Comparison of ENCODE assay signal across 8 cellular contexts in the genomic region with DNA sequence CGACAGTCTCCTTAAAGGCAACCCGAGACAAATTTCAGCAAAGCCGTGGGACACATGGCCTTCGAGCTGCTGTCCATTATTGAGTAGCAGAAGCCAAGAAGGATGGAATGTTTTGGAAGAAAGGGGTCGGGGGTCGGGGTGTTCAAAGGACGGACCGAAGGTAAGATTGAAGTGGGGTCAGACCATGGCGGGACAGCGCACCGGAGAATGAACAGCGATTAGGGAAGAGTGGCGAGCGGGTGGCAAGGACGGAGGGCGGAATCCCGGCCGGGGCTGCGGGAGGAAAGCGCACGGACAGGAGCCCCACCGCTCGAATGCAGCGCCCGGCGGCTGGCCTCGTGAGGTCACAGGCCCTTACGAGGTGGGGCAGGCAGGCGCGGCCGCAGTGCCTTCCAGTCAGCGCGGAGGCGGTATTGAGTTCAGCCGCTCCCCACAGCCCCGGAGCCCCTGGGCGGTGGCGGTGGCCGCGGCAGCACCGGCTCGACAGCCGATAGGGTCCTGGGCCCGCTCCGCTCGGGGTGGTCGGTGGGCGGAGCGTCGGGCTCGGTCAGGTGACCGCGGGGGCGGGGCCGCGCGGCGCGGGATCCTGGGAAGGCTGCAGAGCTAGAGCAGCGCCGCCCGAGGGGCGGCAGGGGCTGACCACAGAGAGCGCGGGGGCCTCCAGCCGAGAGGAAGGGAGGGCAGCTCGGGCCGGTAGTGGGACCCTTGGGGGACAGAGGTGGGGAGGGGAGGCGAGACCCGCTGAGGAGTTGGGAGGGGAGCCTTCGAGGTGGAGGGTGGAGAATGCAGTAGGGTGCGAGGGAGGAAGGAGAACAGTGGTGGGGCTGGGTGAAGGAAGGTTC. TPM values are rescaled to one million over a fixed set of nuclear protein-coding genes. Genes with fewer than 3 reads are reported as not detected.
DNase-seq lines count a peak whose midpoint lies in the region; ATAC-seq and TF ChIP-seq lines count a peak whose summit lies in the region.

A gene with protein sequence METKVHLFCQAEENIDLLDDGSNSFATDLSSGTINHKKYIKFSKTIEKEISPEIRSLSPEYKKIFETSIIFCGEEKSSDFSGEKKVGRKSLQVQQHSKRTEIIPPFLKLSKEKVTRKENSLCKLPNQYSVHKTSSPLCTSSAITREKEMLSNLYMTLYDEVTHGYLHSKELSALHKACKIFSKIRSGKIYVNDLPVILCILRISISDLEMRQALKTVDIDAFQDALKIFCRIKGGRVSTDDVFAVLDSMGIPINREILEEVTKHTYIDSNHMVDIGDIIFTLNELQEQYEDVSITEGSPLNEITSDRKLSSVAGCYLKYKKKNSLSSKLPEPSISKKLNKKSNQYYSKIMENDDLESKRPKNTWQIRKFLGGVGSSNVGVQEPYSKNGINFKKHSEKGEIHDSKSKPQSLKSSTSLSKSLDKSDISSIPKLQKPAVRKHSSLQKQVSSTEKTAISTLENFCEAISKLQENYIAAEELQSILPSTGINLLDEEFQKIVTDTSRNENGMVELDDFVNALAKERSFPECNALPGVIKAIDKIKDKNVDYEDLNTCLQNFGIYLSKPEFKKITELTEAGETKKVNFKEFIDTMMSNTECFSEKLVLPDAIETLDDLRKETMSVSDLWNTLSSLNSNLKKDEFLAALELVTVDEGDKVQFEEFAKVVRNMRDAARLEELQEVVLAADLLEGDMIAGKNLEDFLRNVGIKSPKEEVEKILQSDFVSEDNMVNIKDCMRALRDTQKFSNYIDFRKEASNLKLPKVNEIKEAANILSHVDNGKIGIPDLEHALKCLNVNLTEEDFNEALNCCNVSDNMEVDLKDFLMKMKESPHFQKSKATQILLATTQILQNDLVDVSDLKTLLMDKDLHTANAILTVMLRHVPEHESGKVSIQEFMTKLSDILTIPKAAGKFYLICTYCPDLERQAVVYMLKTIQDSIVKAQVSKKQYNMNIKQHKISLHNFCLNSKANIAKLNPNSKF (plus strand): TSS at position 574 of the 842 bp plus-strand sequence. CDS start 4,399 bp downstream, outside the sequence.

- H3K27me3 ChIP-seq in CD4-positive, CD25-positive, alpha-beta regulatory T cell (ENCODE audit: control insufficient read depth, insufficient read depth, low read length), result peaks cover 2% of the 10 kb centered on the region
- H3K27me3 ChIP-seq in ectodermal cell (ENCODE audit: control insufficient read depth, insufficient read depth, low read length, poor library complexity, severe bottlenecking) (peaks cover 12% of the 10 kb centered on the region), lung (ENCODE audit: control insufficient read depth, insufficient read depth) (no peaks in the 10 kb centered on the region)

- no peaks in the 10 kb centered on the region for H3K9me3 ChIP-seq in CD4-positive, CD25-positive, alpha-beta regulatory T cell (ENCODE audit: control insufficient read depth in 2 of 2, low read length in 2 of 2)
- peaks cover 6% of the 10 kb centered on the region for H3K9me3 ChIP-seq in ectodermal cell (ENCODE audit: control insufficient read depth, low read length)
- no peaks in the 10 kb centered on the region for H3K9me3 ChIP-seq in lung (ENCODE audit: control insufficient read depth in 2 of 2, insufficient read depth in 1 of 2, low read length in 1 of 2)

- TF ChIP-seq CTCF in lung (IDR thresholded peaks at IDR 0.05; ENCODE audit: control extremely low read depth, extremely low read depth), result no peak

- peak within 1 kb of the TSS; percentile 91 to 100 (median 98) for H3K27ac Mint-ChIP-seq in CD4-positive, CD25-positive, alpha-beta regulatory T cell
- H3K27ac Mint-ChIP-seq in activated CD4-positive, alpha-beta memory T cell treated with anti-CD3 and anti-CD28 coated beads, Interleukin-2, amount 10 ng/mL, durations not matched to agents 7 days and 5 days, result peak within 1 kb of the TSS; percentile 89

- peaks cover 50% of the 10 kb centered on the region for H3K27me3 Mint-ChIP-seq in CD4-positive, CD25-positive, alpha-beta regulatory T cell
- H3K27me3 Mint-ChIP-seq in activated CD4-positive, alpha-beta memory T cell treated with anti-CD3 and anti-CD28 coated beads, Interleukin-2, amount 10 ng/mL, durations not matched to agents 7 days and 5 days, result peaks cover 19% of the 10 kb centered on the region

- H3K36me3 Mint-ChIP-seq in CD4-positive, CD25-positive, alpha-beta regulatory T cell, result no peaks in the 10 kb centered on the region
- no peaks in the 10 kb centered on the region for H3K36me3 Mint-ChIP-seq in activated CD4-positive, alpha-beta memory T cell treated with anti-CD3 and anti-CD28 coated beads, Interleukin-2, amount 10 ng/mL, durations not matched to agents 7 days and 5 days (ENCODE audit: low read depth)

- POLR2A ChIA-PET in activated CD4-positive, alpha-beta memory T cell treated with anti-CD3 and anti-CD28 coated beads, Interleukin-2, amount 10 ng/mL, durations not matched to agents 7 days and 5 days (lab: Charles Lee), result interaction anchor here (0.6 to 1.4 kb wide), 4 partner anchors 10 to 326 kb away, joined by 3 to 6 read pairs (median 4); partner anchors contain the start of genes CDC27 and KPNB1

- 5% methylated on average over 72 of the region's 72 CpGs for WGBS in ectodermal cell, 2 experiments
- WGBS in lung, 2 donors, result 1% methylated on average over 65 to 72 of the region's 72 CpGs

- peak within 1 kb of the TSS; percentile 74 for H3K27ac ChIP-seq in CD4-positive, CD25-positive, alpha-beta regulatory T cell (ENCODE audit: insufficient read depth, low read length, poor library complexity, severe bottlenecking)
- H3K27ac ChIP-seq in ectodermal cell (ENCODE audit: insufficient read depth, low read depth, low read length, poor library complexity, severe bottlenecking) (no peak within 1 kb of the TSS), lung (ENCODE audit: low read depth in 1 of 2, low read length in 1 of 2) (peak within 1 kb of the TSS; percentile 46 to 94)

- peak within 1 kb of the TSS; percentile 93 to 99 (median 98) for H3K4me3 Mint-ChIP-seq in CD4-positive, CD25-positive, alpha-beta regulatory T cell
- peak within 1 kb of the TSS; percentile 98 for H3K4me3 Mint-ChIP-seq in activated CD4-positive, alpha-beta memory T cell treated with anti-CD3 and anti-CD28 coated beads, Interleukin-2, amount 10 ng/mL, durations not matched to agents 7 days and 5 days

- CTCF ChIA-PET in activated CD4-positive, alpha-beta memory T cell treated with anti-CD3 and anti-CD28 coated beads, Interleukin-2, amount 10 ng/mL, durations not matched to agents 7 days and 5 days (lab: Charles Lee), result interaction anchor here (1.0 to 1.8 kb wide), 3 partner anchors 8 to 295 kb away, joined by 3 to 5 read pairs (median 3); no protein-coding TSS in a partner anchor

- no peaks in the 10 kb centered on the region for H3K36me3 ChIP-seq in CD4-positive, CD25-positive, alpha-beta regulatory T cell (ENCODE audit: control insufficient read depth, insufficient read depth, low read length)
- H3K36me3 ChIP-seq in ectodermal cell (ENCODE audit: control insufficient read depth, insufficient read depth, low read length), result no peaks in the 10 kb centered on the region
- H3K36me3 ChIP-seq in lung (ENCODE audit: control insufficient read depth in 2 of 2, insufficient read depth in 2 of 2, low read length in 2 of 2), result no peaks in the 10 kb centered on the region

- H3K9me3 Mint-ChIP-seq in CD4-positive, CD25-positive, alpha-beta regulatory T cell, result peaks cover 0 to 5% (median 0%) of the 10 kb centered on the region in 7 donors
- no peaks in the 10 kb centered on the region for H3K9me3 Mint-ChIP-seq in activated CD4-positive, alpha-beta memory T cell treated with anti-CD3 and anti-CD28 coated beads, Interleukin-2, amount 10 ng/mL, durations not matched to agents 7 days and 5 days

- DNase-seq in CD4-positive, CD25-positive, alpha-beta regulatory T cell, result peak; percentile 66 to 81 (median 73)
- DNase-seq in NCI-H748 (lab: John Stamatoyannopoulos, UW; ENCODE audit: unreplicated experiment) (peak; percentile 94), lung (ENCODE audit: low spot score) (peak; percentile 85)
- DNase-seq in activated CD4-positive, alpha-beta memory T cell treated with anti-CD3 and anti-CD28 coated beads, Interleukin-2, amount 10 ng/mL, durations not matched to agents 7 days and 5 days, result peak; percentile 77
- DNase-seq in stimulated activated CD4-positive, alpha-beta T cell treated with anti-CD3 and anti-CD28 coated beads, TNF-alpha, amount 100 ng/mL, for 4 hours (ENCODE audit: low read depth in 3 of 3), result peak; percentile 59 to 72 (median 66)

- peak within 1 kb of the TSS; percentile 93 for H3K4me3 ChIP-seq in CD4-positive, CD25-positive, alpha-beta regulatory T cell (ENCODE audit: low read depth, low read length)
- H3K4me3 ChIP-seq in ectodermal cell (ENCODE audit: insufficient read depth, low read depth, low read length) (peak within 1 kb of the TSS; percentile 46), lung (peak within 1 kb of the TSS; percentile 65)

- peak; percentile 74 to 78 for ATAC-seq in CD4-positive, CD25-positive, alpha-beta regulatory T cell (ENCODE audit: low read depth in 2 of 2)
- ATAC-seq in GM19351 (IDR thresholded peaks at IDR 0.05; ENCODE audit: unreplicated experiment), result peak; percentile 82
- ATAC-seq in HG03469 (IDR thresholded peaks at IDR 0.05; ENCODE audit: unreplicated experiment), result peak; percentile 61
- peak; percentile 97 for ATAC-seq in lung (ENCODE audit: insufficient read depth, low FRiP score)

- H3K4me1 Mint-ChIP-seq in CD4-positive, CD25-positive, alpha-beta regulatory T cell, result peaks cover 7 to 21% (median 14%) of the 10 kb centered on the region in 4 donors
- H3K4me1 Mint-ChIP-seq in activated CD4-positive, alpha-beta memory T cell treated with anti-CD3 and anti-CD28 coated beads, Interleukin-2, amount 10 ng/mL, durations not matched to agents 7 days and 5 days, result peaks cover 22% of the 10 kb centered on the region

- H3K4me1 ChIP-seq in CD4-positive, CD25-positive, alpha-beta regulatory T cell (ENCODE audit: control insufficient read depth, insufficient read depth, low read length, poor library complexity, severe bottlenecking), result peaks cover 15% of the 10 kb centered on the region
- H3K4me1 ChIP-seq in ectodermal cell (ENCODE audit: control insufficient read depth, insufficient read depth, low read length), result no peaks in the 10 kb centered on the region
- H3K4me1 ChIP-seq in lung (ENCODE audit: control insufficient read depth in 2 of 2, insufficient read depth in 2 of 2, low read length in 2 of 2), result no peaks in the 10 kb centered on the region

RNA-seq across cellular contexts. Expression of the gene that starts here (rescaled TPM):
- 5.7 TPM for total RNA-seq in CD4-positive, CD25-positive, alpha-beta regulatory T cell
- polyA plus RNA-seq in CD4-positive, CD25-positive, alpha-beta regulatory T cell, result 1 to 10 TPM; 2.3 to 8.3 (median 2.9) TPM
- total RNA-seq in activated CD4-positive, alpha-beta memory T cell treated with anti-CD3 and anti-CD28 coated beads, Interleukin-2, amount 10 ng/mL, durations not matched to agents 7 days and 5 days, result 1 to 10 TPM; 5.7 to 6.4 TPM
- 2.5 TPM for polyA plus RNA-seq in ectodermal cell (2013, experiment 1 of 4)
- 1.7 TPM for polyA plus RNA-seq in ectodermal cell (2013, experiment 2 of 4)
- 1.4 TPM for polyA plus RNA-seq in ectodermal cell (2013, experiment 3 of 4)
- 1.6 TPM for polyA plus RNA-seq in ectodermal cell (2013, experiment 4 of 4)
- total RNA-seq in lung, result 10 to 100 TPM in 1 of 2 donors, 1 to 10 TPM in 1; 5.6 to 21.4 TPM
- polyA plus RNA-seq in lung, result 1 to 10 TPM in 1 of 2 donors, under 1 TPM in 1; 0.56 to 1.7 TPM
